ENCODE assay signal across 27 cellular contexts in the genomic region with DNA sequence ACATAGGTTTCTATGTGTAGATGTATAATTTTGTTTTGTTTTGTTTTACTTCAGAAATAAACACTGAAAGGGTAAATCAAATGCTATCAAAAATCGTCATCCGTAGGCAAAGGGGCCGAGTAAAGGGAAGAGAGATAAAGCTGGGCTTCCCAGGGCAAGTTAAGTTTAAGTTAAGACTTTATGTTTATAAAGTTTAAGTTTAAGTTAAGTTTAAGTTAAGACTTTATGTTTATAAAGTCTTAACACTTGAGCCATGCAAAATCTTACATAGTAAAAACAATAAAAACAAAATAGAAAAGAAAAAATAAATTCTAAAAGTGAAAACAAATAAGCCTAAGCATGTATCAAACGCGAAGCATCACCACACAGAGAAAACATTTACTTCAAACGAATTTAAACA.
"Had no signal": no experiment of that assay in that cellular context is flagged by ENCODE, and none has a peak within 500 bp of the region (broad histone marks: within the 10 kb centered on the region; RNA-seq: fewer than 3 reads in every experiment).

No MANE protein-coding gene starts in this region.

- H3K27ac ChIP-seq: stomach, suprapubic skin, testis, thoracic aorta, thyroid gland, tibial artery, tibial nerve, transverse colon, upper lobe of left lung, upper lobe of right lung, uterus, vagina had no signal

- H3K4me3 ChIP-seq: stomach, suprapubic skin, testis, thoracic aorta, thyroid gland, tibial artery, tibial nerve, transverse colon, upper lobe of left lung, upper lobe of right lung, uterus, vagina had no signal

- H3K9me3 ChIP-seq: suprapubic skin, testis, thoracic aorta, thyroid gland, tibial artery, tibial nerve, transverse colon, upper lobe of left lung, upper lobe of right lung, uterus, vagina had no signal

- H3K4me1 ChIP-seq: stomach, suprapubic skin, testis, thyroid gland, tibial artery, tibial nerve, transverse colon, upper lobe of left lung, upper lobe of right lung, uterus, vagina had no signal

- FAIRE-seq: urothelium cell line had no signal

- ATAC-seq: stimulated activated effector memory CD8-positive, alpha-beta T cell treated with anti-CD3 and anti-CD28 coated beads, Interleukin-12 subunit alpha, Interleukin-12 subunit beta, amount 100 ng/mL, for 72 hours; stimulated activated memory B cell treated with anti-CD40 and anti-IgM and Interleukin-4, amounts not matched to agents 10 μg/mL and 1 μg/mL and 100 μg/mL, for 72 hours; stimulated activated naive B cell treated with anti-CD40 and anti-IgM and Interleukin-4, amounts not matched to agents 10 μg/mL and 1 μg/mL and 100 μg/mL, for 72 hours; stimulated activated naive CD8-positive, alpha-beta T cell treated with anti-CD3 and anti-CD28 coated beads, Interleukin-15, amount 100 ng/mL, for 72 hours; stimulated activated naive CD8-positive, alpha-beta T cell treated with anti-CD3 and anti-CD28 coated beads, Interleukin-15, Interleukin-2, amounts not matched to agents 100 U/mL and 50 U/mL, for 24 hours; upper lobe of right lung had no signal

- H3K36me3 ChIP-seq: stomach, suprapubic skin, thoracic aorta, thyroid gland, tibial artery, tibial nerve, transverse colon, upper lobe of left lung, upper lobe of right lung, uterus, vagina had no signal

- DNase-seq: stimulated activated CD4-positive, alpha-beta T cell treated with anti-CD3 and anti-CD28 coated beads, Interleukin-2, amount 100 ng/mL, for 48 hours; stimulated activated CD4-positive, alpha-beta T cell treated with anti-CD3 and anti-CD28 coated beads, Interleukin-4, amount 100 ng/mL, for 1 hour; stimulated activated CD4-positive, alpha-beta T cell treated with anti-CD3 and anti-CD28 coated beads, Interleukin-4, amount 100 ng/mL, for 24 hours; stimulated activated CD4-positive, alpha-beta T cell treated with anti-CD3 and anti-CD28 coated beads, Interleukin-4, amount 100 ng/mL, for 4 hours; stimulated activated CD8-positive, alpha-beta memory T cell treated with anti-CD3 and anti-CD28 coated beads, Interleukin-4, amount 100 ng/mL, for 48 hours; stimulated activated naive B cell treated with anti-CD40 and anti-IgM and Interleukin-4, amounts not matched to agents 10 μg/mL and 1 μg/mL and 100 μg/mL, for 72 hours; stimulated activated naive CD4-positive, alpha-beta T cell; stimulated activated naive CD4-positive, alpha-beta T cell treated with Interleukin-2 at 50 U/mL for 16 hours; stimulated activated naive CD8-positive, alpha-beta T cell treated with anti-CD3 and anti-CD28 coated beads, Interleukin-15, amount 100 ng/mL, for 72 hours; stimulated activated naive CD8-positive, alpha-beta T cell treated with anti-CD3 and anti-CD28 coated beads, Interleukin-15, Interleukin-2, amounts not matched to agents 100 U/mL and 50 U/mL, for 24 hours; stomach; substantia nigra; testis; thyroid gland; tibial artery; transverse colon; trophoblast cell; upper lobe of left lung; upper lobe of right lung; uterus had no signal

- H3K27me3 ChIP-seq: stomach, suprapubic skin, testis, thyroid gland, tibial artery, tibial nerve, upper lobe of left lung, upper lobe of right lung, uterus, vagina had no signal
